Comparison of ENCODE assay signal across 35 cellular contexts in genomic region chr21:42254631-42255030, GRCh38. TPM values are rescaled to one million over a fixed set of nuclear protein-coding genes. Genes with fewer than 3 reads are reported as not detected.
DNase-seq lines count a peak whose midpoint lies in the region; ATAC-seq and TF ChIP-seq lines count a peak whose summit lies in the region.
"Had no signal": no experiment of that assay in that cellular context is flagged by ENCODE, and none has a peak within 500 bp of the region (broad histone marks: within the 10 kb centered on the region; RNA-seq: fewer than 3 reads in every experiment).

No MANE protein-coding gene starts in this region.

- H3K9me3 Mint-ChIP-seq in activated naive CD8-positive, alpha-beta T cell (ENCODE audit: low read depth) = no peaks in the 10 kb centered on the region
- no peaks in the 10 kb centered on the region for H3K9me3 Mint-ChIP-seq in activated naive CD8-positive, alpha-beta T cell treated with anti-CD3 and anti-CD28 coated beads, Interleukin-2, amount 50 U/mL, for 24 hours
- H3K9me3 Mint-ChIP-seq in nephron progenitor cell = no peaks in the 10 kb centered on the region
- H3K9me3 Mint-ChIP-seq: activated naive CD4-positive, alpha-beta T cell treated with anti-CD3 and anti-CD28 coated beads, Interleukin-2, amount 10 ng/mL, durations not matched to agents 7 days and 5 days; activated T-helper 1 cell treated with anti-CD3 and anti-CD28 coated beads, Interleukin-12 subunit alpha, Interleukin-12 subunit beta, Interleukin-2, Interleukin-4 antibody, amounts not matched to agents 30 ng/mL and 10 ng/mL and 1 ng/mL, durations not matched to agents 14 hours and 24 hours and 36 hours; mesothelial cell of epicardium; natural killer cell treated with Interleukin-12 subunit alpha and Interleukin-12 subunit beta and Interleukin-15 and Interleukin-18, amount 100 ng/mL, for 72 hours; stimulated activated effector memory CD8-positive, alpha-beta T cell treated with anti-CD3 and anti-CD28 coated beads, Interleukin-12 subunit alpha, Interleukin-12 subunit beta, amount 100 ng/mL, for 72 hours; T-cell had no signal

- peaks cover 48% of the 10 kb centered on the region for H3K4me1 Mint-ChIP-seq in activated naive CD8-positive, alpha-beta T cell (ENCODE audit: low read depth)
- peaks cover 23% of the 10 kb centered on the region for H3K4me1 Mint-ChIP-seq in activated naive CD8-positive, alpha-beta T cell treated with anti-CD3 and anti-CD28 coated beads, Interleukin-2, amount 50 U/mL, for 24 hours
- H3K4me1 Mint-ChIP-seq in nephron progenitor cell = peaks cover 29% of the 10 kb centered on the region

- H3K36me3 Mint-ChIP-seq in activated naive CD8-positive, alpha-beta T cell = no peaks in the 10 kb centered on the region
- no peaks in the 10 kb centered on the region for H3K36me3 Mint-ChIP-seq in activated naive CD8-positive, alpha-beta T cell treated with anti-CD3 and anti-CD28 coated beads, Interleukin-2, amount 50 U/mL, for 24 hours (ENCODE audit: low read depth)
- no peaks in the 10 kb centered on the region for H3K36me3 Mint-ChIP-seq in nephron progenitor cell (ENCODE audit: low read depth)
- H3K36me3 Mint-ChIP-seq: activated CD8-positive, alpha-beta memory T cell treated with anti-CD3 and anti-CD28 coated beads, Interleukin-2, amount 10 ng/mL, durations not matched to agents 7 days and 5 days; mesothelial cell of epicardium; natural killer cell treated with Interleukin-12 subunit alpha and Interleukin-12 subunit beta and Interleukin-15 and Interleukin-18, amount 100 ng/mL, for 72 hours; stimulated activated effector memory CD8-positive, alpha-beta T cell treated with anti-CD3 and anti-CD28 coated beads, Interleukin-12 subunit alpha, Interleukin-12 subunit beta, amount 100 ng/mL, for 72 hours had no signal

- no peak for TF ChIP-seq CTCF in nephron progenitor cell (IDR thresholded peaks at IDR 0.05)

- no peak overlapping the region for H3K4me3 Mint-ChIP-seq in activated naive CD8-positive, alpha-beta T cell
- no peak overlapping the region for H3K4me3 Mint-ChIP-seq in activated naive CD8-positive, alpha-beta T cell treated with anti-CD3 and anti-CD28 coated beads, Interleukin-2, amount 50 U/mL, for 24 hours
- no peak overlapping the region for H3K4me3 Mint-ChIP-seq in nephron progenitor cell
- H3K4me3 Mint-ChIP-seq: activated CD8-positive, alpha-beta memory T cell treated with anti-CD3 and anti-CD28 coated beads, Interleukin-2, amount 10 ng/mL, durations not matched to agents 7 days and 5 days; activated naive CD4-positive, alpha-beta T cell treated with anti-CD3 and anti-CD28 coated beads, Interleukin-2, amount 10 ng/mL, durations not matched to agents 7 days and 5 days; activated T-helper 1 cell treated with anti-CD3 and anti-CD28 coated beads, Interleukin-12 subunit alpha, Interleukin-12 subunit beta, Interleukin-2, Interleukin-4 antibody, amounts not matched to agents 30 ng/mL and 10 ng/mL and 1 ng/mL, durations not matched to agents 14 hours and 24 hours and 36 hours; mesothelial cell of epicardium; natural killer cell treated with Interleukin-12 subunit alpha and Interleukin-12 subunit beta and Interleukin-15 and Interleukin-18, amount 100 ng/mL, for 72 hours; stimulated activated effector memory CD8-positive, alpha-beta T cell treated with anti-CD3 and anti-CD28 coated beads, Interleukin-12 subunit alpha, Interleukin-12 subunit beta, amount 100 ng/mL, for 72 hours; T-cell had no signal

- no peak for DNase-seq in activated naive CD8-positive, alpha-beta T cell treated with anti-CD3 and anti-CD28 coated beads, Interleukin-2, amount 50 U/mL, for 24 hours
- DNase-seq in midbrain (lab: John Stamatoyannopoulos, UW) (peak; percentile 68), ureter (ENCODE audit: low spot score) (no peak), nephron progenitor cell (no peak)
- no peak for DNase-seq in activated CD8-positive, alpha-beta memory T cell treated with anti-CD3 and anti-CD28 coated beads, Interleukin-2, amount 50 U/mL, for 4 hours
- DNase-seq: 8988T; activated CD4-positive, CD25-positive, alpha-beta regulatory T cell; activated CD8-positive, alpha-beta memory T cell treated with anti-CD3 and anti-CD28 coated beads, Interleukin-2, amount 10 ng/mL, durations not matched to agents 7 days and 5 days; activated naive CD4-positive, alpha-beta T cell treated with anti-CD3 and anti-CD28 coated beads, Interleukin-2, amount 10 ng/mL, durations not matched to agents 7 days and 5 days; aorta; COR-L47; dermis blood vessel endothelial cell; DMS79 treated with DMSO at 0.1 percent for 48 hours; islet precursor cell; left ventricle myocardium superior; NCI-H1417; NCI-H2029 treated with DMSO at 0.1 percent for 48 hours; NCI-H526 treated with DMSO at 0.1 percent for 48 hours; RPMI8226; stimulated activated CD4-positive, alpha-beta T cell treated with anti-CD3 and anti-CD28 coated beads, Interleukin-4, amount 100 ng/mL, for 1 hour; T-cell had no signal

- H3K27ac ChIP-seq in cingulate gyrus (ENCODE audit: low read depth, low read length) = peak overlapping the region; percentile 61
- peak overlapping the region; percentile 87 for H3K27ac ChIP-seq in temporal lobe (ENCODE audit: low read depth, low read length)
- H3K27ac ChIP-seq: cardiac muscle cell, parathyroid adenoma, right lobe of liver, SJSA1 had no signal

- ATAC-seq in activated naive CD8-positive, alpha-beta T cell treated with anti-CD3 and anti-CD28 coated beads, Interleukin-2, amount 50 U/mL, for 24 hours = no peak
- ATAC-seq: activated CD8-positive, alpha-beta memory T cell treated with anti-CD3 and anti-CD28 coated beads, Interleukin-2, amount 10 ng/mL, durations not matched to agents 7 days and 5 days; HCT116; K562; left ventricle myocardium superior; natural killer cell treated with Interleukin-12 subunit alpha and Interleukin-12 subunit beta and Interleukin-15 and Interleukin-18, amount 100 ng/mL, for 72 hours; right lobe of liver; stimulated activated effector memory CD8-positive, alpha-beta T cell treated with anti-CD3 and anti-CD28 coated beads, Interleukin-12 subunit alpha, Interleukin-12 subunit beta, amount 100 ng/mL, for 72 hours; T-cell had no signal

- H3K27ac Mint-ChIP-seq in activated naive CD8-positive, alpha-beta T cell = peak overlapping the region; percentile 87
- H3K27ac Mint-ChIP-seq in activated naive CD8-positive, alpha-beta T cell treated with anti-CD3 and anti-CD28 coated beads, Interleukin-2, amount 50 U/mL, for 24 hours = no peak overlapping the region
- H3K27ac Mint-ChIP-seq in nephron progenitor cell = no peak overlapping the region
- H3K27ac Mint-ChIP-seq: activated CD8-positive, alpha-beta memory T cell treated with anti-CD3 and anti-CD28 coated beads, Interleukin-2, amount 10 ng/mL, durations not matched to agents 7 days and 5 days; activated naive CD4-positive, alpha-beta T cell treated with anti-CD3 and anti-CD28 coated beads, Interleukin-2, amount 10 ng/mL, durations not matched to agents 7 days and 5 days; activated T-helper 1 cell treated with anti-CD3 and anti-CD28 coated beads, Interleukin-12 subunit alpha, Interleukin-12 subunit beta, Interleukin-2, Interleukin-4 antibody, amounts not matched to agents 30 ng/mL and 10 ng/mL and 1 ng/mL, durations not matched to agents 14 hours and 24 hours and 36 hours; mesothelial cell of epicardium; natural killer cell treated with Interleukin-12 subunit alpha and Interleukin-12 subunit beta and Interleukin-15 and Interleukin-18, amount 100 ng/mL, for 72 hours had no signal

- H3K27me3 Mint-ChIP-seq in activated naive CD8-positive, alpha-beta T cell = no peaks in the 10 kb centered on the region
- no peaks in the 10 kb centered on the region for H3K27me3 Mint-ChIP-seq in activated naive CD8-positive, alpha-beta T cell treated with anti-CD3 and anti-CD28 coated beads, Interleukin-2, amount 50 U/mL, for 24 hours
- H3K27me3 Mint-ChIP-seq in nephron progenitor cell (ENCODE audit: low read depth, poor library complexity) = peaks cover 20% of the 10 kb centered on the region
- H3K27me3 Mint-ChIP-seq: T-cell had no signal

RNA-seq across cellular contexts. Expression of gene ABCG1, which starts 35.7 kb away (rescaled TPM):
- total RNA-seq in temporal lobe = 15.0 TPM
- total RNA-seq in ureter = 20.1 TPM
- total RNA-seq: HT1080 had no signal
